ENCODE assay signal across 19 cellular contexts in the genomic region with DNA sequence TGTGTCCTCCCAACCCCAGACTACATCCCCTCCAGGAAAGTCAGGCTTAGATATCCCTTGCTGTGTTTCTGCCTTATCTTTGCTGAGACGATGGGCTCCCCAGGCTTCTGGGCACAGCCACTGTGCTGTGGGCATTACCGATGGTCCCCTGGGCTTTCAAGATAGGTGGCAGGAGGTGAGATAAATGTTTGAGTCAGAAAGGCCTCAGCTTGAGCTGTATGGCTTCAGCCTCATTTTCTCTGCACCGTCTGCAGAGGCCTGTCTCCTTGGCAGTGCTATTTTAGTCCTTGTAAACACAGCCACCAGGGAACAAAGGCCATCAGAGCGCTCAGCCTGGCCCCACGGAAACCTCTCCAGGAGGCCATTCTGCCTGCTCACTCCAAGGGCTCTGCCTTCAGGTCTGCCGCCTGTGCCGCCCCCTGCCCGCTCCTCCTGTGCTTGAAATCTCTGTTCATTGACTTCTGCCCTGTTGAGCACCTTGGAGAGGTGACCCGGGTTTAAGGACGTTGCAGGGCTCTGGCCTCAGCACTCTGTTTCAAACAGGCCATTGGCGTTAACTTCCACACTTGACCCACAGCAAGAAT.
DNase-seq lines count a peak whose midpoint lies in the region; TF ChIP-seq lines count a peak whose summit lies in the region.
"Had no signal": no experiment of that assay in that cellular context is flagged by ENCODE, and none has a peak within 500 bp of the region (broad histone marks: within the 10 kb centered on the region; RNA-seq: fewer than 3 reads in every experiment).

No MANE protein-coding gene starts in this region.

- H3K36me3 ChIP-seq in thymus (ENCODE audit: control insufficient read depth, insufficient read depth) (no peaks in the 10 kb centered on the region), tibial artery (no peaks in the 10 kb centered on the region)

- DNase-seq in activated CD8-positive, alpha-beta memory T cell treated with anti-CD3 and anti-CD28 coated beads, Interleukin-2, amount 50 U/mL, for 48 hours, result peak; percentile 20
- no peak for DNase-seq in activated CD8-positive, alpha-beta memory T cell treated with anti-CD3 and anti-CD28 coated beads, Interleukin-2, amount 50 U/mL, for 4 hours
- DNase-seq in NCI-H345 treated with DMSO at 0.1 percent for 48 hours (lab: John Stamatoyannopoulos, UW; ENCODE audit: unreplicated experiment) (peak; percentile 34), iPS-NIHi7 (ENCODE audit: extremely low spot score) (peak; percentile 28), tibial artery (no peak), DMS 273 (lab: John Stamatoyannopoulos, UW; ENCODE audit: unreplicated experiment) (no peak), NCI-H2107 (lab: John Stamatoyannopoulos, UW) (no peak)
- DNase-seq: C1 segment of cervical spinal cord, Caco-2, HCEC 1CT, KBM-7, NCI-H1048, NCI-H1436 treated with DMSO at 0.1 percent for 48 hours, NCI-H2081, NCI-H446 treated with DMSO at 0.1 percent for 48 hours, NCI-H82, PC-9, SW 1271 had no signal

- 96% methylated on average over 11 of the region's 11 CpGs for WGBS in thymus

- intact Hi-C loops in tibial artery (cut with DNase I; ENCODE audit: low total_unique reads), result no loop called here

- H3K27me3 ChIP-seq in thymus (ENCODE audit: control insufficient read depth, insufficient read depth) (no peaks in the 10 kb centered on the region), tibial artery (no peaks in the 10 kb centered on the region)

- H3K27ac ChIP-seq in thymus (ENCODE audit: low read depth) (peak overlapping the region; percentile 10), tibial artery (no peak overlapping the region)
- H3K27ac ChIP-seq: PC-9 had no signal

- TF ChIP-seq CTCF in tibial artery (IDR thresholded peaks at IDR 0.05), result no peak

- no peaks in the 10 kb centered on the region for H3K9me3 ChIP-seq in thymus (ENCODE audit: control insufficient read depth)
- peaks cover 0 to 6% (median 0%) of the 10 kb centered on the region in 3 donors for H3K9me3 ChIP-seq in tibial artery
- H3K9me3 ChIP-seq: Caco-2 had no signal

- H3K4me3 ChIP-seq in thymus (ENCODE audit: low read length) (peak overlapping the region; percentile 21), tibial artery (no peak overlapping the region)
- H3K4me3 ChIP-seq: PC-9 had no signal

- H3K4me1 ChIP-seq in thymus (ENCODE audit: control insufficient read depth, insufficient read depth, low read length) (peaks cover 28% of the 10 kb centered on the region), tibial artery (no peaks in the 10 kb centered on the region)
- H3K4me1 ChIP-seq: Caco-2 had no signal

Comparison
In these comparisons a context has a peak if more than half of its experiments do, and no peak if none do; other contexts are left out.
1. DNase-seq: peak in activated CD8-positive, alpha-beta memory T cell treated with anti-CD3 and anti-CD28 coated beads, Interleukin-2, amount 50 U/mL, for 48 hours (single experiment), NCI-H345 treated with DMSO at 0.1 percent for 48 hours (single experiment) and iPS-NIHi7 (single experiment); none in activated CD8-positive, alpha-beta memory T cell treated with anti-CD3 and anti-CD28 coated beads, Interleukin-2, amount 50 U/mL, for 4 hours (single experiment), tibial artery (0 of 2), DMS 273 (single experiment) and NCI-H2107 (single experiment).